1 cellular context compared by ENCODE assay signal in genomic region chr1:81869286-81869685, GRCh38.
TF ChIP-seq lines count a peak whose summit lies in the region.

No MANE protein-coding gene starts in this region.

TF ChIP-seq in IMR-90, 13 proteins besides CTCF, POLR2A, EP300 and RAD21 (continued from another document):
- no peak for TF ChIP-seq MAFK (IDR thresholded peaks at IDR 0.05; ENCODE audit: low read depth, low read length)
- no peak for TF ChIP-seq CHD1 (IDR thresholded peaks at IDR 0.05; ENCODE audit: low read depth, low read length)
- no peak for TF ChIP-seq MAZ (IDR thresholded peaks at IDR 0.05; ENCODE audit: borderline replicate concordance, low read depth, low read length)
- no peak for TF ChIP-seq SMC3 (IDR thresholded peaks at IDR 0.05; ENCODE audit: low read depth, low read length)
- no peak for TF ChIP-seq USF2 (IDR thresholded peaks at IDR 0.05; ENCODE audit: low read depth, low read length)
- no peak for TF ChIP-seq FOS (IDR thresholded peaks at IDR 0.05; ENCODE audit: low read depth, low read length)
- no peak for TF ChIP-seq BHLHE40 (IDR thresholded peaks at IDR 0.05; ENCODE audit: low read depth, low read length)
- no peak for TF ChIP-seq MXI1 (IDR thresholded peaks at IDR 0.05; ENCODE audit: borderline replicate concordance, low read depth, low read length)
- TF ChIP-seq RCOR1 (IDR thresholded peaks at IDR 0.05; ENCODE audit: insufficient replicate concordance, low read length): no peak
- TF ChIP-seq CEBPB (IDR thresholded peaks at IDR 0.05; ENCODE audit: low read depth, low read length): no peak
